ENCODE assay signal across 1 cellular context in genomic region chr1:110106013-110106941, GRCh38.
TF ChIP-seq lines count a peak whose summit lies in the region.

No MANE protein-coding gene starts in this region.

TF ChIP-seq in HepG2, 621 proteins besides CTCF, POLR2A, EP300 and RAD21 (continued from another document and continues in another):
- no peak for TF ChIP-seq ZNF142 (CRISPR knock-in tag; IDR thresholded peaks at IDR 0.05)
- TF ChIP-seq ZFP1 (CRISPR knock-in tag; IDR thresholded peaks at IDR 0.05) = no peak
- no peak for TF ChIP-seq ZNF101 (CRISPR knock-in tag; IDR thresholded peaks at IDR 0.05; ENCODE audit: borderline replicate concordance, low read depth)
- no peak for TF ChIP-seq DZIP1 (CRISPR knock-in tag; IDR thresholded peaks at IDR 0.05)
- peak; percentile 49 for TF ChIP-seq ZNF687 (CRISPR knock-in tag; IDR thresholded peaks at IDR 0.05)
- no peak for TF ChIP-seq POGK (CRISPR knock-in tag; conservative IDR thresholded peaks at IDR 0.05)
- 0 out of 2 replicates have a peak, but pooled peaks have one; percentile 22 for TF ChIP-seq NFKB2 (CRISPR knock-in tag; IDR thresholded peaks at IDR 0.05; ENCODE audit: borderline replicate concordance)
- TF ChIP-seq AGO2 (optimal IDR thresholded peaks at IDR 0.05; ENCODE audit: low read depth, low read length) = no peak
- TF ChIP-seq, protein P1, sequence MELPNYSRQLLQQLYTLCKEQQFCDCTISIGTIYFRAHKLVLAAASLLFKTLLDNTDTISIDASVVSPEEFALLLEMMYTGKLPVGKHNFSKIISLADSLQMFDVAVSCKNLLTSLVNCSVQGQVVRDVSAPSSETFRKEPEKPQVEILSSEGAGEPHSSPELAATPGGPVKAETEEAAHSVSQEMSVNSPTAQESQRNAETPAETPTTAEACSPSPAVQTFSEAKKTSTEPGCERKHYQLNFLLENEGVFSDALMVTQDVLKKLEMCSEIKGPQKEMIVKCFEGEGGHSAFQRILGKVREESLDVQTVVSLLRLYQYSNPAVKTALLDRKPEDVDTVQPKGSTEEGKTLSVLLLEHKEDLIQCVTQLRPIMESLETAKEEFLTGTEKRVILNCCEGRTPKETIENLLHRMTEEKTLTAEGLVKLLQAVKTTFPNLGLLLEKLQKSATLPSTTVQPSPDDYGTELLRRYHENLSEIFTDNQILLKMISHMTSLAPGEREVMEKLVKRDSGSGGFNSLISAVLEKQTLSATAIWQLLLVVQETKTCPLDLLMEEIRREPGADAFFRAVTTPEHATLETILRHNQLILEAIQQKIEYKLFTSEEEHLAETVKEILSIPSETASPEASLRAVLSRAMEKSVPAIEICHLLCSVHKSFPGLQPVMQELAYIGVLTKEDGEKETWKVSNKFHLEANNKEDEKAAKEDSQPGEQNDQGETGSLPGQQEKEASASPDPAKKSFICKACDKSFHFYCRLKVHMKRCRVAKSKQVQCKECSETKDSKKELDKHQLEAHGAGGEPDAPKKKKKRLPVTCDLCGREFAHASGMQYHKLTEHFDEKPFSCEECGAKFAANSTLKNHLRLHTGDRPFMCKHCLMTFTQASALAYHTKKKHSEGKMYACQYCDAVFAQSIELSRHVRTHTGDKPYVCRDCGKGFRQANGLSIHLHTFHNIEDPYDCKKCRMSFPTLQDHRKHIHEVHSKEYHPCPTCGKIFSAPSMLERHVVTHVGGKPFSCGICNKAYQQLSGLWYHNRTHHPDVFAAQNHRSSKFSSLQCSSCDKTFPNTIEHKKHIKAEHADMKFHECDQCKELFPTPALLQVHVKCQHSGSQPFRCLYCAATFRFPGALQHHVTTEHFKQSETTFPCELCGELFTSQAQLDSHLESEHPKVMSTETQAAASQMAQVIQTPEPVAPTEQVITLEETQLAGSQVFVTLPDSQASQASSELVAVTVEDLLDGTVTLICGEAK (IDR thresholded peaks at IDR 0.05) = no peak
- TF ChIP-seq, protein P1 (CRISPR knock-in tag; IDR thresholded peaks at IDR 0.05) = no peak
- no peak for TF ChIP-seq HMGA1 (CRISPR knock-in tag; conservative IDR thresholded peaks at IDR 0.05)
- TF ChIP-seq PCBP1 (IDR thresholded peaks at IDR 0.05; ENCODE audit: borderline replicate concordance, low read depth, low read length) = no peak
- TF ChIP-seq POLR2AphosphoS5 (IDR thresholded peaks at IDR 0.05; ENCODE audit: low read depth, low read length) = no peak
- TF ChIP-seq NFYC (CRISPR knock-in tag; IDR thresholded peaks at IDR 0.05) = no peak
- TF ChIP-seq NAIF1 (CRISPR knock-in tag; IDR thresholded peaks at IDR 0.05; ENCODE audit: borderline replicate concordance) = no peak
- no peak for TF ChIP-seq ZNF781 (CRISPR knock-in tag; IDR thresholded peaks at IDR 0.05; ENCODE audit: borderline replicate concordance, not compliant biosample characterization)
- TF ChIP-seq, protein P2, sequence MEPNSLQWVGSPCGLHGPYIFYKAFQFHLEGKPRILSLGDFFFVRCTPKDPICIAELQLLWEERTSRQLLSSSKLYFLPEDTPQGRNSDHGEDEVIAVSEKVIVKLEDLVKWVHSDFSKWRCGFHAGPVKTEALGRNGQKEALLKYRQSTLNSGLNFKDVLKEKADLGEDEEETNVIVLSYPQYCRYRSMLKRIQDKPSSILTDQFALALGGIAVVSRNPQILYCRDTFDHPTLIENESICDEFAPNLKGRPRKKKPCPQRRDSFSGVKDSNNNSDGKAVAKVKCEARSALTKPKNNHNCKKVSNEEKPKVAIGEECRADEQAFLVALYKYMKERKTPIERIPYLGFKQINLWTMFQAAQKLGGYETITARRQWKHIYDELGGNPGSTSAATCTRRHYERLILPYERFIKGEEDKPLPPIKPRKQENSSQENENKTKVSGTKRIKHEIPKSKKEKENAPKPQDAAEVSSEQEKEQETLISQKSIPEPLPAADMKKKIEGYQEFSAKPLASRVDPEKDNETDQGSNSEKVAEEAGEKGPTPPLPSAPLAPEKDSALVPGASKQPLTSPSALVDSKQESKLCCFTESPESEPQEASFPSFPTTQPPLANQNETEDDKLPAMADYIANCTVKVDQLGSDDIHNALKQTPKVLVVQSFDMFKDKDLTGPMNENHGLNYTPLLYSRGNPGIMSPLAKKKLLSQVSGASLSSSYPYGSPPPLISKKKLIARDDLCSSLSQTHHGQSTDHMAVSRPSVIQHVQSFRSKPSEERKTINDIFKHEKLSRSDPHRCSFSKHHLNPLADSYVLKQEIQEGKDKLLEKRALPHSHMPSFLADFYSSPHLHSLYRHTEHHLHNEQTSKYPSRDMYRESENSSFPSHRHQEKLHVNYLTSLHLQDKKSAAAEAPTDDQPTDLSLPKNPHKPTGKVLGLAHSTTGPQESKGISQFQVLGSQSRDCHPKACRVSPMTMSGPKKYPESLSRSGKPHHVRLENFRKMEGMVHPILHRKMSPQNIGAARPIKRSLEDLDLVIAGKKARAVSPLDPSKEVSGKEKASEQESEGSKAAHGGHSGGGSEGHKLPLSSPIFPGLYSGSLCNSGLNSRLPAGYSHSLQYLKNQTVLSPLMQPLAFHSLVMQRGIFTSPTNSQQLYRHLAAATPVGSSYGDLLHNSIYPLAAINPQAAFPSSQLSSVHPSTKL (CRISPR knock-in tag; IDR thresholded peaks at IDR 0.05) = no peak
- no peak for TF ChIP-seq SALL2 (CRISPR knock-in tag; IDR thresholded peaks at IDR 0.05)
- no peak for TF ChIP-seq ZBTB21 (CRISPR knock-in tag; IDR thresholded peaks at IDR 0.05)
